19 cellular contexts compared by ENCODE assay signal in genomic region chr20:62052842-62053464, GRCh38. TPM values are rescaled to one million over a fixed set of nuclear protein-coding genes. Genes with fewer than 3 reads are reported as not detected.
DNase-seq lines count a peak whose midpoint lies in the region; ATAC-seq and TF ChIP-seq lines count a peak whose summit lies in the region.
"Had no signal": no experiment of that assay in that cellular context is flagged by ENCODE, and none has a peak within 500 bp of the region (broad histone marks: within the 10 kb centered on the region; RNA-seq: fewer than 3 reads in every experiment).

No MANE protein-coding gene starts in this region.

- H3K4me3 ChIP-seq in H7 (ENCODE audit: insufficient read depth, low read depth, low read length) (no peak overlapping the region), spleen (no peak overlapping the region)
- H3K4me3 ChIP-seq: GM12878 had no signal

- no peaks in the 10 kb centered on the region for H3K27me3 Mint-ChIP-seq in activated T-cell treated with anti-CD3 and anti-CD28 coated beads, Interleukin-2, amount 50 U/mL, for 24 hours
- no peaks in the 10 kb centered on the region for H3K27me3 Mint-ChIP-seq in activated T-cell treated with anti-CD3 and anti-CD28 coated beads, Interleukin-2, amount 50 U/mL, for 4 hours (ENCODE audit: low read depth)
- H3K27me3 Mint-ChIP-seq: CD4-positive, CD25-positive, alpha-beta regulatory T cell had no signal

- intact Hi-C loops in head of caudate nucleus (cut with DNase I): no loop called here
- intact Hi-C loops in spleen (cut with DNase I; ENCODE audit: low total_unique reads): no loop called here

- peaks cover 29% of the 10 kb centered on the region for H3K36me3 Mint-ChIP-seq in activated T-cell treated with anti-CD3 and anti-CD28 coated beads, Interleukin-2, amount 50 U/mL, for 24 hours (ENCODE audit: low read depth)
- no peaks in the 10 kb centered on the region for H3K36me3 Mint-ChIP-seq in activated T-cell treated with anti-CD3 and anti-CD28 coated beads, Interleukin-2, amount 50 U/mL, for 4 hours (ENCODE audit: insufficient read depth)

- no peak for ATAC-seq in activated T-cell treated with anti-CD3 and anti-CD28 coated beads, Interleukin-2, amount 50 U/mL, for 4 hours
- ATAC-seq in GM19351 (IDR thresholded peaks at IDR 0.05; ENCODE audit: unreplicated experiment): no peak
- ATAC-seq: GM12878 had no signal

- TF ChIP-seq CTCF in spleen (IDR thresholded peaks at IDR 0.05 in 8 of 11, conservative IDR thresholded peaks at IDR 0.05 in 3 of 11): no peak

- H3K9me3 Mint-ChIP-seq in activated T-cell treated with anti-CD3 and anti-CD28 coated beads, Interleukin-2, amount 50 U/mL, for 24 hours: no peaks in the 10 kb centered on the region
- H3K9me3 Mint-ChIP-seq in activated T-cell treated with anti-CD3 and anti-CD28 coated beads, Interleukin-2, amount 50 U/mL, for 4 hours: no peaks in the 10 kb centered on the region
- H3K9me3 Mint-ChIP-seq: CD4-positive, CD25-positive, alpha-beta regulatory T cell had no signal

- peaks cover 0 to 54% (median 17%) of the 10 kb centered on the region in 6 donors for H3K4me1 ChIP-seq in spleen

- H3K27ac ChIP-seq in spleen: no peak overlapping the region
- H3K27ac ChIP-seq: RWPE1 had no signal

- WGBS in spleen, 5 donors: 89 to 94% (median 92%) methylated on average over 19 to 26 of the region's 26 CpGs

- DNase-seq in activated T-cell treated with anti-CD3 and anti-CD28 coated beads, Interleukin-2, amount 50 U/mL, for 24 hours: no peak
- no peak for DNase-seq in activated T-cell treated with anti-CD3 and anti-CD28 coated beads, Interleukin-2, amount 50 U/mL, for 4 hours
- DNase-seq in H7 (peak; percentile 37), head of caudate nucleus (peak in 23 of 42 donors; percentile 6 to 76 (median 40)), spleen (peak; percentile 61), middle frontal gyrus (ENCODE audit: extremely low spot score, low spot score) (no peak), Ammon's horn (ENCODE audit: low spot score) (no peak)
- DNase-seq: Calu3; CD4-positive, CD25-positive, alpha-beta regulatory T cell; DMS79; HCEC 1CT; NCI-H1048; NCI-H1694; NCI-H2107; NCI-H345; NCI-H69 had no signal

- H3K9me3 ChIP-seq in spleen: no peaks in the 10 kb centered on the region

- H3K4me1 Mint-ChIP-seq in activated T-cell treated with anti-CD3 and anti-CD28 coated beads, Interleukin-2, amount 50 U/mL, for 24 hours (ENCODE audit: low read depth): peaks cover 65% of the 10 kb centered on the region
- H3K4me1 Mint-ChIP-seq in activated T-cell treated with anti-CD3 and anti-CD28 coated beads, Interleukin-2, amount 50 U/mL, for 4 hours (ENCODE audit: low read depth): peaks cover 47% of the 10 kb centered on the region

- H3K36me3 ChIP-seq in H7 (replicated peaks; ENCODE audit: control insufficient read depth, insufficient read depth, low read length) (no peaks in the 10 kb centered on the region; the same call in 1 of the 2 replicates), spleen (peaks cover 0 to 45% (median 0%) of the 10 kb centered on the region in 6 donors)

- H3K27me3 ChIP-seq in H7 (ENCODE audit: control insufficient read depth, insufficient read depth, low read length) (no peaks in the 10 kb centered on the region), spleen (replicated peaks in 1 of 7) (no peaks in the 10 kb centered on the region)

- no peak for TF ChIP-seq POLR2A in spleen (IDR thresholded peaks at IDR 0.05)

- H3K4me3 Mint-ChIP-seq in activated T-cell treated with anti-CD3 and anti-CD28 coated beads, Interleukin-2, amount 50 U/mL, for 24 hours: no peak overlapping the region
- H3K4me3 Mint-ChIP-seq in activated T-cell treated with anti-CD3 and anti-CD28 coated beads, Interleukin-2, amount 50 U/mL, for 4 hours: no peak overlapping the region
- H3K4me3 Mint-ChIP-seq: CD4-positive, CD25-positive, alpha-beta regulatory T cell had no signal

- H3K27ac Mint-ChIP-seq in activated T-cell treated with anti-CD3 and anti-CD28 coated beads, Interleukin-2, amount 50 U/mL, for 24 hours: peak overlapping the region; percentile 50

RNA-seq across cellular contexts. Expression of gene TAF4, which starts 12.7 kb away (rescaled TPM):
- total RNA-seq in activated T-cell treated with anti-CD3 and anti-CD28 coated beads, Interleukin-2, amount 50 U/mL, for 4 hours: 10 to 100 TPM; 26.4 to 31.1 (median 27.0) TPM
- 5.2 and 8.0 TPM in 2 replicates for total RNA-seq in H7 (2014; rRNA removed; shearing (Covaris generic))
- total RNA-seq in spleen: 10 to 100 TPM; 15.5 to 28.3 (median 18.6) TPM
- 1 to 10 TPM; 4.3 to 7.2 (median 4.4) TPM for polyA plus RNA-seq in spleen

Comparison
In these comparisons a context has a peak if more than half of its experiments do, and no peak if none do; other contexts are left out.
1. DNase-seq: peak in H7 (single experiment), head of caudate nucleus (23 of 42) and spleen (single experiment); none in activated T-cell treated with anti-CD3 and anti-CD28 coated beads, Interleukin-2, amount 50 U/mL, for 24 hours (single experiment), activated T-cell treated with anti-CD3 and anti-CD28 coated beads, Interleukin-2, amount 50 U/mL, for 4 hours (single experiment), middle frontal gyrus (single experiment) and Ammon's horn (single experiment).